Comparison of ENCODE assay signal across 9 cellular contexts in the genomic region with DNA sequence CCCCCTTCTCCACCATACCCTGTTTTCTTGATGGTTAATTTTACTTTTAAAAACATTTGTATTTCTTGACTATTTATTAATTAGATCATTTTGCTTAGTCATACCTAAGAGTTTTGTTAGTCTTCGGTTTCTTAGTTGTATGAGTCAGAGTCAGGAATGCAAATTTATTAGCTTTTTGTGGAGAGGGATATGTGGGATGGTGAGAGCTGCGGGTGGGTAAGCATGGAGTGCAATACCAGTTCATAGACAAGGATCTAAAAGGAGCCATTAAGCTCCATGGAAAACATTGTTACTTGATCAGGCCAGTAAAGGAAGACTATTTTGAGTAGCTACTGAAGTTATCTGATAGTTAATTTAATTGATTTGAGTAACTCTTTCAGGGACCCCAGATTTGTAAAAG.
DNase-seq lines count a peak whose midpoint lies in the region; ATAC-seq, FAIRE-seq and TF ChIP-seq lines count a peak whose summit lies in the region.
"Had no signal": no experiment of that assay in that cellular context is flagged by ENCODE, and none has a peak within 500 bp of the region (broad histone marks: within the 10 kb centered on the region; RNA-seq: fewer than 3 reads in every experiment).

No MANE protein-coding gene starts in this region.

- H3K9me3 ChIP-seq in astrocyte (ENCODE audit: insufficient read depth, low read depth, low read length) = no peaks in the 10 kb centered on the region
- no peaks in the 10 kb centered on the region for H3K9me3 ChIP-seq in tibial artery
- H3K9me3 ChIP-seq in testis = no peaks in the 10 kb centered on the region

- FAIRE-seq in astrocyte (lab: Jason Lieb, UNC) = peak; percentile 86
- FAIRE-seq: TTC549 had no signal

- peaks cover 15% of the 10 kb centered on the region for H4K20me1 ChIP-seq in astrocyte (ENCODE audit: insufficient read depth, low read length)

- peak overlapping the region; percentile 82 for H3K27ac Mint-ChIP-seq in astrocyte (ENCODE audit: unreplicated experiment)
- no peak overlapping the region for H3K27ac Mint-ChIP-seq in stimulated activated naive CD8-positive, alpha-beta T cell treated with anti-CD3 and anti-CD28 coated beads, Interleukin-15, amount 100 ng/mL, for 72 hours

- intact Hi-C loops in tibial artery (cut with DNase I; ENCODE audit: low total_unique reads) = loop anchor here (5.0 kb wide), 1 partner anchor 77 kb away; a partner anchor contains a TSS
- intact Hi-C loops in testis (cut with DNase I; ENCODE audit: low total_unique reads) = no loop called here

- peak overlapping the region; percentile 83 for H3K4me2 ChIP-seq in astrocyte (ENCODE audit: low read length)

- H3K4me1 ChIP-seq in astrocyte (ENCODE audit: insufficient read depth, low read length) (peaks cover 27% of the 10 kb centered on the region), tibial artery (peaks cover 0 to 25% (median 15%) of the 10 kb centered on the region in 4 donors), testis (peaks cover 4% of the 10 kb centered on the region)

- TF ChIP-seq CTCF in astrocyte (IDR thresholded peaks at IDR 0.05; ENCODE audit: insufficient read depth, low read depth, low read length) (no peak), tibial artery (IDR thresholded peaks at IDR 0.05) (no peak), testis (IDR thresholded peaks at IDR 0.05) (no peak)

- peak overlapping the region; percentile 42 for H3K4me3 ChIP-seq in astrocyte (ENCODE audit: insufficient read depth, low read depth, low read length)
- no peak overlapping the region for H3K4me3 ChIP-seq in tibial artery
- no peak overlapping the region for H3K4me3 ChIP-seq in testis

- peaks cover 2% of the 10 kb centered on the region for H3K9me3 Mint-ChIP-seq in astrocyte (ENCODE audit: unreplicated experiment)
- H3K9me3 Mint-ChIP-seq in stimulated activated naive CD8-positive, alpha-beta T cell treated with anti-CD3 and anti-CD28 coated beads, Interleukin-15, amount 100 ng/mL, for 72 hours = no peaks in the 10 kb centered on the region

- no peak for TF ChIP-seq POLR2A in testis (IDR thresholded peaks at IDR 0.05)

- H3K4me1 Mint-ChIP-seq in astrocyte (ENCODE audit: low read depth, unreplicated experiment) = peaks cover 50% of the 10 kb centered on the region
- H3K4me1 Mint-ChIP-seq in stimulated activated naive CD8-positive, alpha-beta T cell treated with anti-CD3 and anti-CD28 coated beads, Interleukin-15, amount 100 ng/mL, for 72 hours = peaks cover 34% of the 10 kb centered on the region

- no peak for ATAC-seq in HG03159 (IDR thresholded peaks at IDR 0.05; ENCODE audit: unreplicated experiment)
- ATAC-seq in HG03095 (IDR thresholded peaks at IDR 0.05; ENCODE audit: unreplicated experiment) = no peak
- ATAC-seq in stimulated activated naive CD8-positive, alpha-beta T cell treated with anti-CD3 and anti-CD28 coated beads, Interleukin-15, amount 100 ng/mL, for 72 hours = no peak

- H3K27me3 ChIP-seq in astrocyte (ENCODE audit: insufficient read depth, low read length) (no peaks in the 10 kb centered on the region), tibial artery (no peaks in the 10 kb centered on the region), testis (no peaks in the 10 kb centered on the region)

- H3K9ac ChIP-seq in astrocyte (ENCODE audit: low read length) = peak overlapping the region; percentile 85

- no peaks in the 10 kb centered on the region for H3K27me3 Mint-ChIP-seq in astrocyte (ENCODE audit: low read depth, unreplicated experiment)
- H3K27me3 Mint-ChIP-seq in stimulated activated naive CD8-positive, alpha-beta T cell treated with anti-CD3 and anti-CD28 coated beads, Interleukin-15, amount 100 ng/mL, for 72 hours = no peaks in the 10 kb centered on the region

- WGBS in testis, 2 donors = 13 to 25% methylated on average over 2 of the region's 2 CpGs

- DNase-seq in HK-2 (ENCODE audit: unreplicated experiment) = peak; percentile 36
- peak; percentile 97 for DNase-seq in astrocyte (ENCODE audit: low read depth)
- peak; percentile 96 for DNase-seq in kidney glomerular epithelial cell (lab: John Stamatoyannopoulos, UW)
- DNase-seq in tibial artery = no peak
- DNase-seq in testis = no peak
- no peak for DNase-seq in stimulated activated naive CD8-positive, alpha-beta T cell treated with anti-CD3 and anti-CD28 coated beads, Interleukin-15, amount 100 ng/mL, for 72 hours

- no peak overlapping the region for H2AFZ ChIP-seq in astrocyte (ENCODE audit: low read depth, low read length)

- no peaks in the 10 kb centered on the region for H3K36me3 Mint-ChIP-seq in astrocyte (ENCODE audit: low read depth, unreplicated experiment)

- peaks cover 81% of the 10 kb centered on the region for H3K79me2 ChIP-seq in astrocyte (ENCODE audit: insufficient read depth, low read length)

- peak overlapping the region; percentile 24 for H3K4me3 Mint-ChIP-seq in astrocyte (ENCODE audit: unreplicated experiment)
- no peak overlapping the region for H3K4me3 Mint-ChIP-seq in stimulated activated naive CD8-positive, alpha-beta T cell treated with anti-CD3 and anti-CD28 coated beads, Interleukin-15, amount 100 ng/mL, for 72 hours

- H3K36me3 ChIP-seq in astrocyte (ENCODE audit: insufficient read depth, low read length) (no peaks in the 10 kb centered on the region), tibial artery (no peaks in the 10 kb centered on the region), testis (ENCODE audit: low read depth, missing control alignments) (no peaks in the 10 kb centered on the region)

- peak overlapping the region; percentile 97 for H3K27ac ChIP-seq in astrocyte (ENCODE audit: low read depth, low read length)
- H3K27ac ChIP-seq in tibial artery = peak overlapping the region; percentile 11 to 40
- H3K27ac ChIP-seq in testis = peak overlapping the region in 1 of 2 donors; percentile 33

Comparison
In these comparisons a context has a peak if more than half of its experiments do, and no peak if none do; other contexts are left out.
1. DNase-seq: peak in HK-2 (single experiment), astrocyte (single experiment) and kidney glomerular epithelial cell (single experiment); none in tibial artery (0 of 2), testis (single experiment) and stimulated activated naive CD8-positive, alpha-beta T cell treated with anti-CD3 and anti-CD28 coated beads, Interleukin-15, amount 100 ng/mL, for 72 hours (0 of 2).